ENCODE assay signal across 8 cellular contexts in genomic region chr4:2954358-2955185, GRCh38. TPM values are rescaled to one million over a fixed set of nuclear protein-coding genes. Genes with fewer than 3 reads are reported as not detected.
DNase-seq lines count a peak whose midpoint lies in the region; ATAC-seq and TF ChIP-seq lines count a peak whose summit lies in the region.

No MANE protein-coding gene starts in this region.

- DNase-seq in DMS53 treated with DMSO at 0.1 percent for 48 hours (lab: John Stamatoyannopoulos, UW; ENCODE audit: unreplicated experiment) (peak; percentile 18), germinal center (ENCODE audit: low spot score) (peak; percentile 56), type B pancreatic cell (ENCODE audit: extremely low spot score, unreplicated experiment) (no peak), NCI-H1694 treated with DMSO at 0.1 percent for 48 hours (lab: John Stamatoyannopoulos, UW) (no peak), kidney tubule cell (ENCODE audit: low spot score) (no peak), amniotic stem cell (lab: John Stamatoyannopoulos, UW) (no peak)

- TF ChIP-seq CTCF in type B pancreatic cell (conservative IDR thresholded peaks at IDR 0.05), result peak; percentile 35

- H3K27me3 Mint-ChIP-seq in T-helper 1 cell treated with Interleukin-12 subunit alpha and Interleukin-12 subunit beta and Interleukin-4 antibody, amounts not matched to agents 30 μg/mL and 1 μg/mL, for 36 hours (ENCODE audit: low read depth), result no peaks in the 10 kb centered on the region
- H3K27me3 Mint-ChIP-seq in type B pancreatic cell, result no peaks in the 10 kb centered on the region

- H3K36me3 Mint-ChIP-seq in T-helper 1 cell treated with Interleukin-12 subunit alpha and Interleukin-12 subunit beta and Interleukin-4 antibody, amounts not matched to agents 30 μg/mL and 1 μg/mL, for 36 hours (ENCODE audit: low read depth), result peaks cover 56% of the 10 kb centered on the region
- H3K36me3 Mint-ChIP-seq in type B pancreatic cell, result peaks cover 42% of the 10 kb centered on the region

- peak overlapping the region; percentile 48 for H3K4me3 Mint-ChIP-seq in T-helper 1 cell treated with Interleukin-12 subunit alpha and Interleukin-12 subunit beta and Interleukin-4 antibody, amounts not matched to agents 30 μg/mL and 1 μg/mL, for 36 hours
- H3K4me3 Mint-ChIP-seq in type B pancreatic cell, result no peak overlapping the region

- peak overlapping the region; percentile 98 for H3K27ac Mint-ChIP-seq in T-helper 1 cell treated with Interleukin-12 subunit alpha and Interleukin-12 subunit beta and Interleukin-4 antibody, amounts not matched to agents 30 μg/mL and 1 μg/mL, for 36 hours
- H3K27ac Mint-ChIP-seq in type B pancreatic cell, result no peak overlapping the region

- no peaks in the 10 kb centered on the region for H3K9me3 Mint-ChIP-seq in T-helper 1 cell treated with Interleukin-12 subunit alpha and Interleukin-12 subunit beta and Interleukin-4 antibody, amounts not matched to agents 30 μg/mL and 1 μg/mL, for 36 hours
- no peaks in the 10 kb centered on the region for H3K9me3 Mint-ChIP-seq in type B pancreatic cell

- H3K4me1 Mint-ChIP-seq in T-helper 1 cell treated with Interleukin-12 subunit alpha and Interleukin-12 subunit beta and Interleukin-4 antibody, amounts not matched to agents 30 μg/mL and 1 μg/mL, for 36 hours (ENCODE audit: low read depth), result peaks cover 47% of the 10 kb centered on the region
- peaks cover 18% of the 10 kb centered on the region for H3K4me1 Mint-ChIP-seq in type B pancreatic cell (ENCODE audit: unreplicated experiment)

- peak; percentile 39 for ATAC-seq in GM21515 (IDR thresholded peaks at IDR 0.05; ENCODE audit: unreplicated experiment)

RNA-seq across cellular contexts. Expression of gene NOP14, which starts 8.6 kb away (rescaled TPM):
- 32.4 and 33.8 TPM in 2 replicates for total RNA-seq in type B pancreatic cell (ENCODE audit: low replicate concordance)

RNA-seq across cellular contexts. Expression of gene GRK4, which starts 8.8 kb away (rescaled TPM):
- 8.9 and 9.3 TPM in 2 replicates for total RNA-seq in type B pancreatic cell (ENCODE audit: low replicate concordance)

Comparison
In these comparisons a context has a peak if more than half of its experiments do, and no peak if none do; other contexts are left out.
1. DNase-seq: peak in DMS53 treated with DMSO at 0.1 percent for 48 hours (single experiment) and germinal center (single experiment); none in type B pancreatic cell (single experiment), NCI-H1694 treated with DMSO at 0.1 percent for 48 hours (single experiment), kidney tubule cell (single experiment) and amniotic stem cell (single experiment).